In the genomic region with DNA sequence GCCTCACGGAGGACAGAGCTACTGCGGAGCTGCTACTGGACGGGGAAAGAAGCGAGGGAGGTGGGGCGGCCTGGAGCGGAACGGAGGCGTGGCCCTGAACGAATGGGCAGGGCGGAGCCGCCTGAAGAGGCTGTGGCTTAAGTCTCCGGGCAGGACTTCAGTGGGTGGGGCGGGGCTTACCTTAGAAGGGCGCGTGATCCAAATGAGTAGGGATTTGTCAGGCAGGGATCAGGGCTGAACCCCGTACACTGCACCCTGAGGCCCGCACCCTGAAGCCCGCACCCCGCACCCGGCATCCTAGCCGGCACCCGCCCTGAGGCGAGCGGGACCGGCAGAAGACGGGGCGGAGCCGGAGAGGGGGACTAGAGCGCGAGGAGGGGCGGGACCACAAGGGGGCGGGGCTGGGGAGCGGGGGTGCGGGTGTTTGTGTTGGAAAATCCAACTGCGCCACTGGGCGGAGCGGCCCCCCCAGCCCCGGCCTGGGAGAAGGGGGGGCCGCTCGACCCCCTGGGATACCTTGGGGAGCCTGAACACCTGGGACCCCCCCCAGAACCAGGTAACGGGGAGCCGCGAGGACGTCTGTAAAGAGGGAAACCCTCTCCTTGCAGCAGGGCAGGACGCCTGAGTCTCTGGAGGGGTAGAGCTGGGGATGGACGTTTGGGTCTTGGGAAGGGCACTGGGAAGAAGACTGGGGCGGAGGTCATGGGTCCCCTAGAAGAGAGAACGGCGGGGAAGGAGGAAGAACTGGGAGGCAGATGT, we compare ENCODE assay signal across 8 cellular contexts. TPM values are rescaled to one million over a fixed set of nuclear protein-coding genes. Genes with fewer than 3 reads are reported as not detected.
DNase-seq lines count a peak whose midpoint lies in the region; ATAC-seq lines count a peak whose summit lies in the region.

A gene with protein sequence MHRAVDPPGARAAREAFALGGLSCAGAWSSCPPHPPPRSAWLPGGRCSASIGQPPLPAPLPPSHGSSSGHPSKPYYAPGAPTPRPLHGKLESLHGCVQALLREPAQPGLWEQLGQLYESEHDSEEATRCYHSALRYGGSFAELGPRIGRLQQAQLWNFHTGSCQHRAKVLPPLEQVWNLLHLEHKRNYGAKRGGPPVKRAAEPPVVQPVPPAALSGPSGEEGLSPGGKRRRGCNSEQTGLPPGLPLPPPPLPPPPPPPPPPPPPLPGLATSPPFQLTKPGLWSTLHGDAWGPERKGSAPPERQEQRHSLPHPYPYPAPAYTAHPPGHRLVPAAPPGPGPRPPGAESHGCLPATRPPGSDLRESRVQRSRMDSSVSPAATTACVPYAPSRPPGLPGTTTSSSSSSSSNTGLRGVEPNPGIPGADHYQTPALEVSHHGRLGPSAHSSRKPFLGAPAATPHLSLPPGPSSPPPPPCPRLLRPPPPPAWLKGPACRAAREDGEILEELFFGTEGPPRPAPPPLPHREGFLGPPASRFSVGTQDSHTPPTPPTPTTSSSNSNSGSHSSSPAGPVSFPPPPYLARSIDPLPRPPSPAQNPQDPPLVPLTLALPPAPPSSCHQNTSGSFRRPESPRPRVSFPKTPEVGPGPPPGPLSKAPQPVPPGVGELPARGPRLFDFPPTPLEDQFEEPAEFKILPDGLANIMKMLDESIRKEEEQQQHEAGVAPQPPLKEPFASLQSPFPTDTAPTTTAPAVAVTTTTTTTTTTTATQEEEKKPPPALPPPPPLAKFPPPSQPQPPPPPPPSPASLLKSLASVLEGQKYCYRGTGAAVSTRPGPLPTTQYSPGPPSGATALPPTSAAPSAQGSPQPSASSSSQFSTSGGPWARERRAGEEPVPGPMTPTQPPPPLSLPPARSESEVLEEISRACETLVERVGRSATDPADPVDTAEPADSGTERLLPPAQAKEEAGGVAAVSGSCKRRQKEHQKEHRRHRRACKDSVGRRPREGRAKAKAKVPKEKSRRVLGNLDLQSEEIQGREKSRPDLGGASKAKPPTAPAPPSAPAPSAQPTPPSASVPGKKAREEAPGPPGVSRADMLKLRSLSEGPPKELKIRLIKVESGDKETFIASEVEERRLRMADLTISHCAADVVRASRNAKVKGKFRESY (N-terminal part only) (plus strand): TSS at position 423 of the 759 bp plus-strand sequence. CDS start 11,338 bp downstream, outside the sequence.

- H3K27ac Mint-ChIP-seq in dendritic cell treated with granulocyte-macrophage colony-stimulating factor and Interleukin-4, amounts not matched to agents 40 ng/mL and 50 ng/mL, for 4 days: peak within 1 kb of the TSS; percentile 98

- H3K4me1 Mint-ChIP-seq in dendritic cell treated with granulocyte-macrophage colony-stimulating factor and Interleukin-4, amounts not matched to agents 40 ng/mL and 50 ng/mL, for 4 days (ENCODE audit: low read depth): peaks cover 51% of the 10 kb centered on the region

- DNase-seq in ACHN: peak; percentile 93
- DNase-seq in NCI-H774 (lab: John Stamatoyannopoulos, UW): peak; percentile 69
- peak; percentile 83 for DNase-seq in activated CD4-positive, alpha-beta T cell treated with anti-CD3 and anti-CD28 coated beads, Interleukin-2, amount 50 U/mL, for 4 hours
- peak; percentile 93 for DNase-seq in left lobe of liver (ENCODE audit: low spot score)
- peak; percentile 85 for DNase-seq in stimulated activated CD4-positive, alpha-beta T cell treated with anti-CD3 and anti-CD28 coated beads, Interleukin-1b, Interleukin-23, amount 100 ng/mL, for 48 hours

- in situ Hi-C loops in ACHN (cut with HindIII; ENCODE audit: low pct_ligation_motif_present, low pct_unique_long_range_greater_than_20kb, low sequenced_read_pairs): no loop called here

- H3K4me3 Mint-ChIP-seq in dendritic cell treated with granulocyte-macrophage colony-stimulating factor and Interleukin-4, amounts not matched to agents 40 ng/mL and 50 ng/mL, for 4 days: peak within 1 kb of the TSS; percentile 87

- H3K27me3 Mint-ChIP-seq in dendritic cell treated with granulocyte-macrophage colony-stimulating factor and Interleukin-4, amounts not matched to agents 40 ng/mL and 50 ng/mL, for 4 days: peaks cover 23% of the 10 kb centered on the region

- H3K36me3 Mint-ChIP-seq in dendritic cell treated with granulocyte-macrophage colony-stimulating factor and Interleukin-4, amounts not matched to agents 40 ng/mL and 50 ng/mL, for 4 days (ENCODE audit: low read depth): peaks cover 24% of the 10 kb centered on the region

- no peaks in the 10 kb centered on the region for H3K9me3 Mint-ChIP-seq in dendritic cell treated with granulocyte-macrophage colony-stimulating factor and Interleukin-4, amounts not matched to agents 40 ng/mL and 50 ng/mL, for 4 days

- intact Hi-C loops in dendritic cell treated with granulocyte-macrophage colony-stimulating factor and Interleukin-4, amounts not matched to agents 40 ng/mL and 50 ng/mL, for 4 days (cut with micrococcal nuclease): loop anchor here (2.0 kb wide), 1 partner anchor 17 kb away; no protein-coding TSS in a partner anchor

- ATAC-seq in GM18907 (IDR thresholded peaks at IDR 0.05; ENCODE audit: unreplicated experiment) (peak; percentile 36), HG03432 (IDR thresholded peaks at IDR 0.05; ENCODE audit: unreplicated experiment) (peak; percentile 42), left lobe of liver (peak; percentile 63)

RNA-seq across cellular contexts. Expression of the gene that starts here (rescaled TPM):
- 18.1 TPM for total RNA-seq in left lobe of liver

Comparison
In these comparisons a context has a peak if more than half of its experiments do, and no peak if none do; other contexts are left out.
1. Peak in every context shown above with its lines: DNase-seq and ATAC-seq.